ENCODE assay signal across 16 cellular contexts in genomic region chr4:90219822-90220221, GRCh38.
"Had no signal": no experiment of that assay in that cellular context is flagged by ENCODE, and none has a peak within 500 bp of the region (broad histone marks: within the 10 kb centered on the region; RNA-seq: fewer than 3 reads in every experiment).

No MANE protein-coding gene starts in this region.

- DNase-seq: activated CD4-positive, alpha-beta T cell treated with anti-CD3 and anti-CD28 coated beads, Interleukin-2, amount 10 ng/mL, durations not matched to agents 7 days and 5 days; activated CD4-positive, CD25-positive, alpha-beta regulatory T cell; amniotic stem cell; body of pancreas; central memory CD4-positive, alpha-beta T cell; hippocampal formation; mesendoderm; nephron progenitor cell; spleen; stimulated activated CD4-positive, alpha-beta T cell treated with anti-CD3 and anti-CD28 coated beads, Interleukin-2, amount 100 ng/mL, for 24 hours; stimulated activated CD8-positive, alpha-beta memory T cell treated with anti-CD3 and anti-CD28 coated beads, Interleukin-4, amount 100 ng/mL, for 48 hours; stimulated activated naive CD8-positive, alpha-beta T cell treated with anti-CD3 and anti-CD28 coated beads, Interleukin-15, Interleukin-2, amounts not matched to agents 100 U/mL and 50 U/mL, for 24 hours; upper lobe of left lung had no signal

- H3K27me3 Mint-ChIP-seq: activated CD4-positive, alpha-beta T cell treated with anti-CD3 and anti-CD28 coated beads, Interleukin-2, amount 10 ng/mL, durations not matched to agents 7 days and 5 days had no signal

- H3K4me3 Mint-ChIP-seq: activated CD4-positive, alpha-beta T cell treated with anti-CD3 and anti-CD28 coated beads, Interleukin-2, amount 10 ng/mL, durations not matched to agents 7 days and 5 days; nephron progenitor cell had no signal

- H3K27ac Mint-ChIP-seq: activated CD4-positive, alpha-beta T cell treated with anti-CD3 and anti-CD28 coated beads, Interleukin-2, amount 10 ng/mL, durations not matched to agents 7 days and 5 days; activated naive CD4-positive, alpha-beta T cell treated with anti-CD3 and anti-CD28 coated beads, Interleukin-2, amount 50 U/mL, for 72 hours; activated T-helper 2 cell treated with anti-CD3 and anti-CD28 coated beads, Interferon-gamma antibody, Interleukin-2, Interleukin-4, amounts not matched to agents 10 μg/mL and 5 μg/mL and 100 μg/mL, durations not matched to agents 14 hours and 24 hours and 36 hours; nephron progenitor cell had no signal

- H3K36me3 Mint-ChIP-seq: activated naive CD4-positive, alpha-beta T cell treated with anti-CD3 and anti-CD28 coated beads, Interleukin-2, amount 50 U/mL, for 72 hours had no signal

- ATAC-seq: activated naive CD4-positive, alpha-beta T cell treated with anti-CD3 and anti-CD28 coated beads, Interleukin-2, amount 50 U/mL, for 72 hours; body of pancreas; sciatic nerve; stimulated activated naive CD8-positive, alpha-beta T cell treated with anti-CD3 and anti-CD28 coated beads, Interleukin-15, Interleukin-2, amounts not matched to agents 100 U/mL and 50 U/mL, for 24 hours had no signal

- H3K4me1 Mint-ChIP-seq: activated CD4-positive, alpha-beta T cell treated with anti-CD3 and anti-CD28 coated beads, Interleukin-2, amount 10 ng/mL, durations not matched to agents 7 days and 5 days; nephron progenitor cell had no signal

- H3K9me3 Mint-ChIP-seq: activated CD4-positive, alpha-beta T cell treated with anti-CD3 and anti-CD28 coated beads, Interleukin-2, amount 10 ng/mL, durations not matched to agents 7 days and 5 days; activated naive CD4-positive, alpha-beta T cell treated with anti-CD3 and anti-CD28 coated beads, Interleukin-2, amount 50 U/mL, for 72 hours; activated T-helper 2 cell treated with anti-CD3 and anti-CD28 coated beads, Interferon-gamma antibody, Interleukin-2, Interleukin-4, amounts not matched to agents 10 μg/mL and 5 μg/mL and 100 μg/mL, durations not matched to agents 14 hours and 24 hours and 36 hours; nephron progenitor cell had no signal
